Comparison of ENCODE assay signal across 13 cellular contexts in genomic region chr16:242281-242680, GRCh38. TPM values are rescaled to one million over a fixed set of nuclear protein-coding genes. Genes with fewer than 3 reads are reported as not detected.
"Had no signal": no experiment of that assay in that cellular context is flagged by ENCODE, and none has a peak within 500 bp of the region (broad histone marks: within the 10 kb centered on the region; RNA-seq: fewer than 3 reads in every experiment).

No MANE protein-coding gene starts in this region.

- H3K27me3 ChIP-seq: hepatocyte had no signal

- H3K4me1 ChIP-seq: parathyroid adenoma had no signal

- H3K4me2 ChIP-seq: hepatocyte had no signal

- DNase-seq: activated CD8-positive, alpha-beta memory T cell treated with anti-CD3 and anti-CD28 coated beads, Interleukin-2, amount 10 ng/mL, durations not matched to agents 7 days and 5 days; activated gamma-delta T cell; activated T-cell treated with anti-CD3 and anti-CD28 coated beads, Interleukin-2, amount 50 U/mL, for 4 hours; midbrain; naive B cell; retina; stimulated activated CD4-positive, alpha-beta T cell treated with anti-CD3 and anti-CD28 coated beads, Interleukin-2, amount 100 ng/mL, for 24 hours; stimulated activated naive B cell treated with anti-CD40 and anti-IgM and Interleukin-4, amounts not matched to agents 10 μg/mL and 1 μg/mL and 100 μg/mL, for 72 hours had no signal

- H3K9ac ChIP-seq: parathyroid adenoma had no signal

- H3K27ac ChIP-seq: hepatocyte, parathyroid adenoma had no signal

- H3K4me3 ChIP-seq: hepatocyte, lung had no signal

RNA-seq across cellular contexts. Expression of gene RGS11, which starts 33.5 kb away (rescaled TPM):
- total RNA-seq: activated CD8-positive, alpha-beta memory T cell treated with anti-CD3 and anti-CD28 coated beads, Interleukin-2, amount 10 ng/mL, durations not matched to agents 7 days and 5 days had no signal

RNA-seq across cellular contexts. Expression of gene ARHGDIG, which starts 38.1 kb away (rescaled TPM):
- total RNA-seq: activated CD8-positive, alpha-beta memory T cell treated with anti-CD3 and anti-CD28 coated beads, Interleukin-2, amount 10 ng/mL, durations not matched to agents 7 days and 5 days; activated T-cell treated with anti-CD3 and anti-CD28 coated beads, Interleukin-2, amount 50 U/mL, for 4 hours; hepatocyte; T-helper 2 cell treated with Interferon-gamma antibody and Interleukin-4, amounts not matched to agents 100 ng/mL and 5 ng/mL, for 36 hours; ureter had no signal

RNA-seq across cellular contexts. Expression of gene PDIA2, which starts 40.7 kb away (rescaled TPM):
- total RNA-seq: activated CD8-positive, alpha-beta memory T cell treated with anti-CD3 and anti-CD28 coated beads, Interleukin-2, amount 10 ng/mL, durations not matched to agents 7 days and 5 days; activated T-cell treated with anti-CD3 and anti-CD28 coated beads, Interleukin-2, amount 50 U/mL, for 4 hours; hepatocyte; T-helper 2 cell treated with Interferon-gamma antibody and Interleukin-4, amounts not matched to agents 100 ng/mL and 5 ng/mL, for 36 hours; ureter had no signal
